16 cellular contexts compared by ENCODE assay signal in genomic region chr5:126195410-126196100, GRCh38.
"Had no signal": no experiment of that assay in that cellular context is flagged by ENCODE, and none has a peak within 500 bp of the region (broad histone marks: within the 10 kb centered on the region; RNA-seq: fewer than 3 reads in every experiment).

No MANE protein-coding gene starts in this region.

- H3K4me1 Mint-ChIP-seq: activated naive CD4-positive, alpha-beta T cell treated with anti-CD3 and anti-CD28 coated beads, Interleukin-2, amount 10 ng/mL, durations not matched to agents 7 days and 5 days; stimulated activated effector memory CD8-positive, alpha-beta T cell treated with anti-CD3 and anti-CD28 coated beads, Interleukin-12 subunit alpha, Interleukin-12 subunit beta, amount 100 ng/mL, for 72 hours had no signal

- H3K36me3 Mint-ChIP-seq: activated naive CD4-positive, alpha-beta T cell treated with anti-CD3 and anti-CD28 coated beads, Interleukin-2, amount 10 ng/mL, durations not matched to agents 7 days and 5 days; brain; stimulated activated effector memory CD8-positive, alpha-beta T cell treated with anti-CD3 and anti-CD28 coated beads, Interleukin-12 subunit alpha, Interleukin-12 subunit beta, amount 100 ng/mL, for 72 hours had no signal

- H3K27me3 Mint-ChIP-seq: activated naive CD4-positive, alpha-beta T cell treated with anti-CD3 and anti-CD28 coated beads, Interleukin-2, amount 10 ng/mL, durations not matched to agents 7 days and 5 days; activated T-cell treated with anti-CD3 and anti-CD28 coated beads, Interleukin-2, amount 50 U/mL, for 24 hours; dendritic cell treated with granulocyte-macrophage colony-stimulating factor and Interleukin-4, amounts not matched to agents 40 ng/mL and 50 ng/mL, for 4 days had no signal

- DNase-seq: activated CD4-positive, alpha-beta T cell treated with anti-CD3 and anti-CD28 coated beads for 1 hour; activated CD4-positive, alpha-beta T cell treated with anti-CD3 and anti-CD28 coated beads, Interleukin-2, amount 50 U/mL, for 48 hours; activated naive CD4-positive, alpha-beta T cell treated with anti-CD3 and anti-CD28 coated beads, Interleukin-2, amount 10 ng/mL, durations not matched to agents 7 days and 5 days; activated T-cell treated with anti-CD3 and anti-CD28 coated beads, Interleukin-2, amount 50 U/mL, for 24 hours; effector memory CD4-positive, alpha-beta T cell; gastrocnemius medialis; heart right ventricle; left lung; psoas muscle; stimulated activated CD4-positive, alpha-beta T cell treated with anti-CD3 and anti-CD28 coated beads, Interleukin-12 subunit alpha, Interleukin-12 subunit beta, amount 100 ng/mL, for 4 hours; stimulated activated CD4-positive, alpha-beta T cell treated with anti-CD3 and anti-CD28 coated beads, Interleukin-2, amount 100 ng/mL, for 24 hours had no signal

- H3K4me3 ChIP-seq: gastrocnemius medialis, heart right ventricle, left lung, psoas muscle, thoracic aorta had no signal

- H3K27me3 ChIP-seq: gastrocnemius medialis, heart right ventricle, left lung had no signal

- H3K9me3 Mint-ChIP-seq: activated naive CD4-positive, alpha-beta T cell treated with anti-CD3 and anti-CD28 coated beads, Interleukin-2, amount 10 ng/mL, durations not matched to agents 7 days and 5 days; activated T-cell treated with anti-CD3 and anti-CD28 coated beads, Interleukin-2, amount 50 U/mL, for 24 hours; brain; nephron; stimulated activated effector memory CD8-positive, alpha-beta T cell treated with anti-CD3 and anti-CD28 coated beads, Interleukin-12 subunit alpha, Interleukin-12 subunit beta, amount 100 ng/mL, for 72 hours had no signal

- H3K36me3 ChIP-seq: gastrocnemius medialis, heart right ventricle, left lung, thoracic aorta had no signal

- H3K4me3 Mint-ChIP-seq: activated naive CD4-positive, alpha-beta T cell treated with anti-CD3 and anti-CD28 coated beads, Interleukin-2, amount 10 ng/mL, durations not matched to agents 7 days and 5 days; activated T-cell treated with anti-CD3 and anti-CD28 coated beads, Interleukin-2, amount 50 U/mL, for 24 hours; brain; dendritic cell treated with granulocyte-macrophage colony-stimulating factor and Interleukin-4, amounts not matched to agents 40 ng/mL and 50 ng/mL, for 4 days; nephron; stimulated activated effector memory CD8-positive, alpha-beta T cell treated with anti-CD3 and anti-CD28 coated beads, Interleukin-12 subunit alpha, Interleukin-12 subunit beta, amount 100 ng/mL, for 72 hours had no signal

- H3K4me1 ChIP-seq: gastrocnemius medialis, heart right ventricle, left lung, psoas muscle had no signal

- H3K27ac ChIP-seq: gastrocnemius medialis, heart right ventricle, left lung, psoas muscle, thoracic aorta had no signal

- ATAC-seq: gastrocnemius medialis; heart right ventricle; left lung; psoas muscle; stimulated activated effector memory CD8-positive, alpha-beta T cell treated with anti-CD3 and anti-CD28 coated beads, Interleukin-12 subunit alpha, Interleukin-12 subunit beta, amount 100 ng/mL, for 72 hours had no signal

- H3K27ac Mint-ChIP-seq: activated naive CD4-positive, alpha-beta T cell treated with anti-CD3 and anti-CD28 coated beads, Interleukin-2, amount 10 ng/mL, durations not matched to agents 7 days and 5 days; activated T-cell treated with anti-CD3 and anti-CD28 coated beads, Interleukin-2, amount 50 U/mL, for 24 hours; brain; dendritic cell treated with granulocyte-macrophage colony-stimulating factor and Interleukin-4, amounts not matched to agents 40 ng/mL and 50 ng/mL, for 4 days; stimulated activated effector memory CD8-positive, alpha-beta T cell treated with anti-CD3 and anti-CD28 coated beads, Interleukin-12 subunit alpha, Interleukin-12 subunit beta, amount 100 ng/mL, for 72 hours had no signal

- H3K9me3 ChIP-seq: gastrocnemius medialis, heart right ventricle, left lung, psoas muscle, thoracic aorta had no signal
